8 cellular contexts compared by ENCODE assay signal in genomic region chr10:70584941-70585544, GRCh38. TPM values are rescaled to one million over a fixed set of nuclear protein-coding genes. Genes with fewer than 3 reads are reported as not detected.
DNase-seq lines count a peak whose midpoint lies in the region; ATAC-seq and TF ChIP-seq lines count a peak whose summit lies in the region.

No MANE protein-coding gene starts in this region.

- DNase-seq in DMS79 (lab: John Stamatoyannopoulos, UW) (peak; percentile 86), NCI-H187 treated with DMSO at 0.1 percent for 48 hours (lab: John Stamatoyannopoulos, UW) (peak; percentile 84), mesothelial cell of epicardium (ENCODE audit: low spot score in 2 of 2, unreplicated experiment in 2 of 2) (peak; percentile 53 to 69), spleen (no peak)
- DNase-seq in activated CD8-positive, alpha-beta T cell treated with anti-CD3 and anti-CD28 coated beads for 36 hours: peak; percentile 28
- DNase-seq in stimulated activated CD4-positive, alpha-beta T cell treated with anti-CD3 and anti-CD28 coated beads, Interleukin-4, amount 100 ng/mL, for 24 hours: no peak

- H3K36me3 ChIP-seq in spleen: no peaks in the 10 kb centered on the region

- CTCF ChIA-PET in activated CD8-positive, alpha-beta T cell treated with anti-CD3 and anti-CD28 coated beads for 36 hours (lab: Charles Lee): interaction anchor here (1.4 to 1.5 kb wide), 3 partner anchors 14 to 35 kb away, joined by 3 to 6 read pairs (median 3); no protein-coding TSS in a partner anchor

- no peak overlapping the region for H3K4me3 ChIP-seq in spleen

- H3K9me3 Mint-ChIP-seq in activated CD8-positive, alpha-beta T cell treated with anti-CD3 and anti-CD28 coated beads for 36 hours: no peaks in the 10 kb centered on the region
- no peaks in the 10 kb centered on the region for H3K9me3 Mint-ChIP-seq in mesothelial cell of epicardium

- no peaks in the 10 kb centered on the region for H3K36me3 Mint-ChIP-seq in activated CD8-positive, alpha-beta T cell treated with anti-CD3 and anti-CD28 coated beads for 36 hours (ENCODE audit: low read depth)
- H3K36me3 Mint-ChIP-seq in mesothelial cell of epicardium: no peaks in the 10 kb centered on the region

- no peaks in the 10 kb centered on the region for H3K27me3 ChIP-seq in spleen (replicated peaks in 1 of 7)

- TF ChIP-seq CTCF in activated CD8-positive, alpha-beta T cell treated with anti-CD3 and anti-CD28 coated beads for 36 hours (IDR thresholded peaks at IDR 0.05): no peak
- TF ChIP-seq CTCF in mesothelial cell of epicardium (IDR thresholded peaks at IDR 0.05; ENCODE audit: unreplicated experiment) (no peak), spleen (IDR thresholded peaks at IDR 0.05 in 8 of 11, conservative IDR thresholded peaks at IDR 0.05 in 3 of 11) (no peak)

- H3K9me3 ChIP-seq in spleen: no peaks in the 10 kb centered on the region

- H3K4me1 Mint-ChIP-seq in activated CD8-positive, alpha-beta T cell treated with anti-CD3 and anti-CD28 coated beads for 36 hours (ENCODE audit: low read depth): peaks cover 52% of the 10 kb centered on the region
- peaks cover 37% of the 10 kb centered on the region for H3K4me1 Mint-ChIP-seq in mesothelial cell of epicardium

- 24 to 33% (median 30%) methylated on average over 6 to 7 of the region's 7 CpGs for WGBS in spleen, 5 donors

- POLR2A ChIA-PET in activated CD8-positive, alpha-beta T cell treated with anti-CD3 and anti-CD28 coated beads for 36 hours (lab: Charles Lee): interaction anchor here (1.6 to 2.3 kb wide), 2 partner anchors 9 to 17 kb away, joined by 6 to 10 read pairs; no protein-coding TSS in a partner anchor

- H3K27ac ChIP-seq in spleen: no peak overlapping the region

- no peak overlapping the region for H3K4me3 Mint-ChIP-seq in activated CD8-positive, alpha-beta T cell treated with anti-CD3 and anti-CD28 coated beads for 36 hours
- H3K4me3 Mint-ChIP-seq in mesothelial cell of epicardium: no peak overlapping the region

- H3K27me3 Mint-ChIP-seq in activated CD8-positive, alpha-beta T cell treated with anti-CD3 and anti-CD28 coated beads for 36 hours: no peaks in the 10 kb centered on the region
- H3K27me3 Mint-ChIP-seq in mesothelial cell of epicardium (ENCODE audit: low read depth): peaks cover 19% of the 10 kb centered on the region

- intact Hi-C loops in activated CD8-positive, alpha-beta T cell treated with anti-CD3 and anti-CD28 coated beads for 36 hours (cut with micrococcal nuclease): no loop called here
- intact Hi-C loops in spleen (cut with DNase I; ENCODE audit: low total_unique reads): no loop called here

- peak overlapping the region; percentile 46 for H3K27ac Mint-ChIP-seq in activated CD8-positive, alpha-beta T cell treated with anti-CD3 and anti-CD28 coated beads for 36 hours
- peak overlapping the region; percentile 50 for H3K27ac Mint-ChIP-seq in mesothelial cell of epicardium

- no peak for TF ChIP-seq POLR2A in spleen (IDR thresholded peaks at IDR 0.05)

- peak; percentile 52 for ATAC-seq in activated CD8-positive, alpha-beta T cell treated with anti-CD3 and anti-CD28 coated beads for 36 hours
- ATAC-seq in GM19351 (IDR thresholded peaks at IDR 0.05; ENCODE audit: unreplicated experiment) (no peak), HG02840 (IDR thresholded peaks at IDR 0.05; ENCODE audit: low FRiP score, unreplicated experiment) (no peak)

- H3K4me1 ChIP-seq in spleen: peaks cover 0 to 15% (median 5%) of the 10 kb centered on the region in 6 donors

RNA-seq across cellular contexts. Expression of gene PRF1, which starts 17.5 kb away (rescaled TPM):
- 100 to 1,000 TPM; 107 to 113 TPM for total RNA-seq in activated CD8-positive, alpha-beta T cell treated with anti-CD3 and anti-CD28 coated beads for 36 hours
- total RNA-seq in mesothelial cell of epicardium: 0.13 to 0.20 TPM in 2 of 3 replicates, not detected in the other
- 10 to 100 TPM; 41.5 to 79.6 (median 56.8) TPM for total RNA-seq in spleen
- 10 to 100 TPM in 1 of 3 donors, 1 to 10 TPM in 2; 6.6 to 11.3 (median 7.0) TPM for polyA plus RNA-seq in spleen

Comparison
In these comparisons a context has a peak if more than half of its experiments do, and no peak if none do; other contexts are left out.
1. DNase-seq: peak in DMS79 (single experiment), NCI-H187 treated with DMSO at 0.1 percent for 48 hours (single experiment), activated CD8-positive, alpha-beta T cell treated with anti-CD3 and anti-CD28 coated beads for 36 hours (single experiment) and mesothelial cell of epicardium (2 of 2); none in stimulated activated CD4-positive, alpha-beta T cell treated with anti-CD3 and anti-CD28 coated beads, Interleukin-4, amount 100 ng/mL, for 24 hours (single experiment) and spleen (single experiment).
2. RNA of gene PRF1, which starts 17.5 kb away (total RNA-seq): 107 to 113 TPM in activated CD8-positive, alpha-beta T cell treated with anti-CD3 and anti-CD28 coated beads for 36 hours and 41.5 to 79.6 TPM in spleen; 0.13 to 0.20 TPM in mesothelial cell of epicardium; every median in the first group is over 10 times any median in the second.